ENCODE assay signal across 8 cellular contexts in genomic region chr7:15720849-15721471, GRCh38. TPM values are rescaled to one million over a fixed set of nuclear protein-coding genes. Genes with fewer than 3 reads are reported as not detected.
DNase-seq lines count a peak whose midpoint lies in the region; ATAC-seq and TF ChIP-seq lines count a peak whose summit lies in the region.

No MANE protein-coding gene starts in this region.

- POLR2A ChIA-PET in AG04450 (lab: Yijun Ruan, JAX): no interaction called here

- no peak overlapping the region for H3K27ac Mint-ChIP-seq in brain

- CTCF ChIA-PET in AG04450 (lab: Charles Lee): interaction anchor here (0.5 to 4.4 kb wide), 66 partner anchors 9 to 595 kb away, joined by 3 to 40 read pairs (median 5); partner anchors contain the start of gene MEOX2

- no peaks in the 10 kb centered on the region for H3K27me3 Mint-ChIP-seq in brain

- DNase-seq in AG04450 (ENCODE audit: low read depth, low spot score): peak; percentile 11
- peak; percentile 8 for DNase-seq in NCI-H2196 treated with DMSO at 0.1 percent for 48 hours (lab: John Stamatoyannopoulos, UW; ENCODE audit: unreplicated experiment)
- DNase-seq in lower lobe of right lung: no peak
- no peak for DNase-seq in COLO829 (ENCODE audit: low spot score)
- no peak for DNase-seq in GM19240 (ENCODE audit: insufficient read length, low spot score)

- H3K4me3 Mint-ChIP-seq in brain: no peak overlapping the region

- H3K9me3 Mint-ChIP-seq in brain: no peaks in the 10 kb centered on the region

- peaks cover 4% of the 10 kb centered on the region for H3K4me1 ChIP-seq in lower lobe of right lung

- ATAC-seq in lower lobe of right lung: no peak
- no peak for ATAC-seq in GM21390 (IDR thresholded peaks at IDR 0.05; ENCODE audit: unreplicated experiment)

- H3K27me3 ChIP-seq in AG04450 (ENCODE audit: control insufficient read depth, insufficient read depth, low read length) (no peaks in the 10 kb centered on the region), lower lobe of right lung (ENCODE audit: low read depth) (no peaks in the 10 kb centered on the region)

- intact Hi-C loops in lower lobe of right lung (cut with DNase I): no loop called here

- H3K36me3 Mint-ChIP-seq in brain: no peaks in the 10 kb centered on the region

- no peak overlapping the region for H3K27ac ChIP-seq in AG04450 (ENCODE audit: low read depth, low read length)
- no peak overlapping the region for H3K27ac ChIP-seq in lower lobe of right lung

- H3K4me1 Mint-ChIP-seq in brain: no peaks in the 10 kb centered on the region

- H3K4me3 ChIP-seq in AG04450 (ENCODE audit: low read depth, low read length): no peak overlapping the region
- no peak overlapping the region for H3K4me3 ChIP-seq in lower lobe of right lung

- no peaks in the 10 kb centered on the region for H3K36me3 ChIP-seq in lower lobe of right lung

- no peaks in the 10 kb centered on the region for H3K9me3 ChIP-seq in AG04450 (ENCODE audit: control insufficient read depth, insufficient read depth, low read length)
- H3K9me3 ChIP-seq in lower lobe of right lung: no peaks in the 10 kb centered on the region

- TF ChIP-seq CTCF in AG04450 (IDR thresholded peaks at IDR 0.05; ENCODE audit: low read depth, low read length) (peak; percentile 77), GM12874 (IDR thresholded peaks at IDR 0.05; ENCODE audit: insufficient read depth, low read depth, low read length) (peak; percentile 49; the same call in 1 of the 2 replicates), brain (conservative IDR thresholded peaks at IDR 0.05) (peak; percentile 52 to 83), lower lobe of right lung (IDR thresholded peaks at IDR 0.05) (peak; percentile 68)

RNA-seq across cellular contexts. Expression of gene MEOX2, which starts 34.5 kb away (rescaled TPM):
- polyA plus RNA-seq in AG04450 (2011; rRNA removed): not detected in 2 replicates
- polyA minus RNA-seq in AG04450 (2011; rRNA and poly(A)+ RNA removed): not detected in 2 replicates
- not detected for polyA plus RNA-seq in brain (ENCODE audit: insufficient read depth, low read depth, low replicate concordance)
- total RNA-seq in lower lobe of right lung: 17.1 TPM

Comparison
In these comparisons a context has a peak if more than half of its experiments do, and no peak if none do; other contexts are left out.
1. DNase-seq: peak in AG04450 (single experiment) and NCI-H2196 treated with DMSO at 0.1 percent for 48 hours (single experiment); none in lower lobe of right lung (single experiment), COLO829 (single experiment) and GM19240 (single experiment).
2. Peak in every context shown above with its lines, with median percentiles within 50 percentile points of each other: CTCF ChIP-seq.